ENCODE assay signal across 37 cellular contexts in genomic region chrX:12679522-12679921, GRCh38.
A peak's percentile ranks its signal among the peaks of the same experiment; 100 is the strongest.
DNase-seq lines count a peak whose midpoint lies in the region; ATAC-seq, FAIRE-seq and TF ChIP-seq lines count a peak whose summit lies in the region.
"Had no signal": no experiment of that assay in that cellular context is flagged by ENCODE, and none has a peak within 500 bp of the region (broad histone marks: within the 10 kb centered on the region; RNA-seq: fewer than 3 reads in every experiment).

No MANE protein-coding gene starts in this region.

- H3K27me3 ChIP-seq in astrocyte (ENCODE audit: insufficient read depth, low read length): no peaks in the 10 kb centered on the region

- H4K20me1 ChIP-seq in astrocyte (ENCODE audit: insufficient read depth, low read length): no peaks in the 10 kb centered on the region
- H4K20me1 ChIP-seq: BLaER1 treated with 17β-estradiol and CSF1 and Interleukin-3, amounts not matched to agents 10 nM and 100 nM had no signal

- no peak overlapping the region for H2AFZ ChIP-seq in astrocyte (ENCODE audit: low read depth, low read length)

- FAIRE-seq in GM12892 (lab: Jason Lieb, UNC): peak; percentile 33
- FAIRE-seq in astrocyte (lab: Jason Lieb, UNC): peak; percentile 23
- FAIRE-seq: A204.1, A549, D721Med had no signal

- H3K4me3 ChIP-seq in HEK293 (ENCODE audit: low read depth, low read length) (no peak overlapping the region), astrocyte (ENCODE audit: insufficient read depth, low read depth, low read length) (no peak overlapping the region)
- H3K4me3 ChIP-seq: A549; BLaER1; BLaER1 treated with 17β-estradiol and CSF1 and Interleukin-3, amounts not matched to agents 10 nM and 100 nM had no signal

- no peaks in the 10 kb centered on the region for H3K27me3 Mint-ChIP-seq in astrocyte (ENCODE audit: low read depth, unreplicated experiment)
- no peaks in the 10 kb centered on the region for H3K27me3 Mint-ChIP-seq in nephron progenitor cell (ENCODE audit: low read depth, poor library complexity)
- H3K27me3 Mint-ChIP-seq in glutamatergic neuron (ENCODE audit: unreplicated experiment): no peaks in the 10 kb centered on the region
- H3K27me3 Mint-ChIP-seq: CD4-positive, alpha-beta memory T cell; CD4-positive, alpha-beta T cell had no signal

- H3K9ac ChIP-seq in astrocyte (ENCODE audit: low read length): no peak overlapping the region
- H3K9ac ChIP-seq: BLaER1; BLaER1 treated with 17β-estradiol and CSF1 and Interleukin-3, amounts not matched to agents 10 nM and 100 nM had no signal

- H3K9me3 Mint-ChIP-seq in astrocyte (ENCODE audit: unreplicated experiment) (peaks cover 2% of the 10 kb centered on the region), nephron progenitor cell (peaks cover 31% of the 10 kb centered on the region), glutamatergic neuron (ENCODE audit: unreplicated experiment) (no peaks in the 10 kb centered on the region)
- H3K9me3 Mint-ChIP-seq: CD4-positive, alpha-beta T cell; CD4-positive, CD25-positive, alpha-beta regulatory T cell; CD8-positive, alpha-beta memory T cell; CD8-positive, alpha-beta T cell had no signal

- H3K4me2 ChIP-seq in astrocyte (ENCODE audit: low read length): no peak overlapping the region
- H3K4me2 ChIP-seq: A549; BLaER1; BLaER1 treated with 17β-estradiol and CSF1 and Interleukin-3, amounts not matched to agents 10 nM and 100 nM had no signal

- TF ChIP-seq CTCF in HEK293 (tag by site-specific recombination; IDR thresholded peaks at IDR 0.05) (no peak), astrocyte (IDR thresholded peaks at IDR 0.05; ENCODE audit: insufficient read depth, low read depth, low read length) (no peak), nephron progenitor cell (IDR thresholded peaks at IDR 0.05) (no peak), glutamatergic neuron (IDR thresholded peaks at IDR 0.05; ENCODE audit: partially characterized antibody, unreplicated experiment) (no peak)

- POLR2A ChIA-PET in HEK293 (lab: Yijun Ruan, JAX): no interaction called here

- H3K4me1 ChIP-seq in HEK293 (ENCODE audit: control insufficient read depth, insufficient read depth, low read length): no peaks in the 10 kb centered on the region
- H3K4me1 ChIP-seq in astrocyte (ENCODE audit: insufficient read depth, low read length): no peaks in the 10 kb centered on the region
- H3K4me1 ChIP-seq: A549; BE2C; BLaER1; BLaER1 treated with 17β-estradiol and CSF1 and Interleukin-3, amounts not matched to agents 10 nM and 100 nM; Caco-2 had no signal

- no peaks in the 10 kb centered on the region for H3K4me1 Mint-ChIP-seq in astrocyte (ENCODE audit: low read depth, unreplicated experiment)
- H3K4me1 Mint-ChIP-seq in nephron progenitor cell: no peaks in the 10 kb centered on the region
- H3K4me1 Mint-ChIP-seq in glutamatergic neuron (ENCODE audit: low read depth, unreplicated experiment): no peaks in the 10 kb centered on the region
- H3K4me1 Mint-ChIP-seq: B cell; CD14-positive monocyte; CD4-positive, alpha-beta memory T cell; CD4-positive, CD25-positive, alpha-beta regulatory T cell; CD8-positive, alpha-beta memory T cell had no signal

- no peak overlapping the region for H3K27ac Mint-ChIP-seq in astrocyte (ENCODE audit: unreplicated experiment)
- peak overlapping the region; percentile 57 for H3K27ac Mint-ChIP-seq in nephron progenitor cell
- no peak overlapping the region for H3K27ac Mint-ChIP-seq in glutamatergic neuron (ENCODE audit: unreplicated experiment)
- H3K27ac Mint-ChIP-seq: B cell; CD14-positive monocyte; CD4-positive, alpha-beta memory T cell; CD4-positive, alpha-beta T cell; CD4-positive, CD25-positive, alpha-beta regulatory T cell; CD8-positive, alpha-beta memory T cell; CD8-positive, alpha-beta T cell had no signal

- no peaks in the 10 kb centered on the region for H3K79me2 ChIP-seq in astrocyte (ENCODE audit: insufficient read depth, low read length)

- no peak for DNase-seq in GM12892 (ENCODE audit: insufficient read length)
- DNase-seq in astrocyte (ENCODE audit: low read depth): no peak
- DNase-seq in nephron progenitor cell: no peak
- DNase-seq in NCI-H2107 (lab: John Stamatoyannopoulos, UW): no peak
- DNase-seq in glutamatergic neuron: no peak
- DNase-seq in T-helper 2 cell: no peak
- DNase-seq: 8988T; ACHN; AML-193; BE2C; C1 segment of cervical spinal cord; Caco-2; Calu3; CD4-positive, alpha-beta memory T cell; CD4-positive, alpha-beta T cell; CD4-positive, CD25-positive, alpha-beta regulatory T cell; CD8-positive, alpha-beta memory T cell; CD8-positive, alpha-beta T cell; COR-L47; DMS 273 treated with DMSO at 0.1 percent for 48 hours; DMS153; DMS53; DMS79; DMS79 treated with DMSO at 0.1 percent for 48 hours; DND-41; EL had no signal

- H3K27ac ChIP-seq in HEK293 (ENCODE audit: extremely low read depth, low read depth, low read length) (no peak overlapping the region), astrocyte (ENCODE audit: low read depth, low read length) (no peak overlapping the region)
- H3K27ac ChIP-seq: 22Rv1; A549; BLaER1; BLaER1 treated with 17β-estradiol and CSF1 and Interleukin-3, amounts not matched to agents 10 nM and 100 nM; C4-2B had no signal

- CTCF ChIA-PET in HEK293 (lab: Yijun Ruan, JAX): no interaction called here

- ATAC-seq in HG03095 (IDR thresholded peaks at IDR 0.05; ENCODE audit: unreplicated experiment): no peak
- ATAC-seq: A549; CD8-positive, alpha-beta T cell had no signal

- H3K4me3 Mint-ChIP-seq in astrocyte (ENCODE audit: unreplicated experiment) (no peak overlapping the region), nephron progenitor cell (no peak overlapping the region), glutamatergic neuron (ENCODE audit: unreplicated experiment) (no peak overlapping the region)
- H3K4me3 Mint-ChIP-seq: B cell; CD14-positive monocyte; CD4-positive, alpha-beta memory T cell; CD4-positive, alpha-beta T cell; CD4-positive, CD25-positive, alpha-beta regulatory T cell; CD8-positive, alpha-beta memory T cell; CD8-positive, alpha-beta T cell had no signal

- no peak for TF ChIP-seq POLR2A in GM12892 (IDR thresholded peaks at IDR 0.05; ENCODE audit: low read depth, low read length)

- H3K36me3 Mint-ChIP-seq in astrocyte (ENCODE audit: low read depth, unreplicated experiment) (no peaks in the 10 kb centered on the region), nephron progenitor cell (ENCODE audit: low read depth) (no peaks in the 10 kb centered on the region), glutamatergic neuron (ENCODE audit: unreplicated experiment) (no peaks in the 10 kb centered on the region)
- H3K36me3 Mint-ChIP-seq: CD14-positive monocyte; CD4-positive, alpha-beta memory T cell; CD4-positive, CD25-positive, alpha-beta regulatory T cell; CD8-positive, alpha-beta memory T cell; CD8-positive, alpha-beta T cell had no signal

- H3K9me3 ChIP-seq in HEK293 (ENCODE audit: control insufficient read depth, insufficient read depth, low read depth, low read length): no peaks in the 10 kb centered on the region
- no peaks in the 10 kb centered on the region for H3K9me3 ChIP-seq in astrocyte (ENCODE audit: insufficient read depth, low read depth, low read length)
- H3K9me3 ChIP-seq: A549, BE2C, Caco-2 had no signal

- H3K36me3 ChIP-seq in HEK293 (ENCODE audit: control insufficient read depth in 2 of 2, insufficient read depth in 1 of 2, low read length in 2 of 2): no peaks in the 10 kb centered on the region
- no peaks in the 10 kb centered on the region for H3K36me3 ChIP-seq in astrocyte (ENCODE audit: insufficient read depth, low read length)
- H3K36me3 ChIP-seq: BE2C; BLaER1; BLaER1 treated with 17β-estradiol and CSF1 and Interleukin-3, amounts not matched to agents 10 nM and 100 nM had no signal

TF ChIP-seq in HEK293, 187 proteins besides CTCF, POLR2A, EP300 and RAD21:
- TF ChIP-seq ZNF37A (tag by site-specific recombination; IDR thresholded peaks at IDR 0.05): peak; percentile 91
- TF ChIP-seq ZNF623 (tag by site-specific recombination; IDR thresholded peaks at IDR 0.05): no peak
